Comparison of ENCODE assay signal across 8 cellular contexts in the genomic region with DNA sequence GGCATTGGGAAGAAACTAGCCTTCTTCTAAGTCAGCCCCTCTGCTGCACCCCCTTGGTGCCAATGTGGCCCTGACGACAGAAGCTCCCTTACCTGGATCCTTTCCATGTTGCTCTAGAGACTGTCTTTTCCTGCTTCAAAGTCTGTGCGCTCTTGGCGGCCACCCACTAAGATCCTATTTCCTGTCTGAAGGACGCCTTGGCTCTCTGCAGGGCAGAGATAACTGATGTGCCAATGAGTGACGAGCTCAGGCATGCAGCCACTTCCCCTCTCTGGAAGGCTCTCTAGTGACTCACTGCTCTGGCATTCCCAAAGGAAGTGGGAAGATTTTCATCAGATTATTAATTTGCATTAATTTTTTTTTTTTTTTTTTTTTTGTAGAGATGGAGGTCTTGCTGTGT.
A peak's percentile ranks its signal among the peaks of the same experiment; 100 is the strongest.
DNase-seq lines count a peak whose midpoint lies in the region; ATAC-seq lines count a peak whose summit lies in the region.

No MANE protein-coding gene starts in this region.

- H3K27me3 Mint-ChIP-seq in activated naive CD8-positive, alpha-beta T cell treated with anti-CD3 and anti-CD28 coated beads for 36 hours: peaks cover 46% of the 10 kb centered on the region

- peaks cover 15% of the 10 kb centered on the region for H3K4me1 ChIP-seq in ectodermal cell (ENCODE audit: control insufficient read depth, insufficient read depth, low read length)

- peaks cover 22% of the 10 kb centered on the region for H3K27me3 ChIP-seq in ectodermal cell (ENCODE audit: control insufficient read depth, insufficient read depth, low read length, poor library complexity, severe bottlenecking)

- WGBS in ectodermal cell, 2 experiments: 15 to 20% methylated on average over 5 of the region's 5 CpGs

- H3K36me3 Mint-ChIP-seq in activated naive CD8-positive, alpha-beta T cell treated with anti-CD3 and anti-CD28 coated beads for 36 hours: no peaks in the 10 kb centered on the region

- H3K9me3 ChIP-seq in ectodermal cell (ENCODE audit: control insufficient read depth, low read length): no peaks in the 10 kb centered on the region

- no peaks in the 10 kb centered on the region for H3K36me3 ChIP-seq in ectodermal cell (ENCODE audit: control insufficient read depth, insufficient read depth, low read length)

- H3K4me3 ChIP-seq in ectodermal cell (ENCODE audit: insufficient read depth, low read depth, low read length): no peak overlapping the region

- no peak overlapping the region for H3K27ac Mint-ChIP-seq in activated naive CD8-positive, alpha-beta T cell treated with anti-CD3 and anti-CD28 coated beads for 36 hours

- H3K4me3 Mint-ChIP-seq in activated naive CD8-positive, alpha-beta T cell treated with anti-CD3 and anti-CD28 coated beads for 36 hours: no peak overlapping the region

- no peaks in the 10 kb centered on the region for H3K4me1 Mint-ChIP-seq in activated naive CD8-positive, alpha-beta T cell treated with anti-CD3 and anti-CD28 coated beads for 36 hours

- H3K27ac ChIP-seq in ectodermal cell (ENCODE audit: insufficient read depth, low read depth, low read length, poor library complexity, severe bottlenecking): peak overlapping the region; percentile 19

- ATAC-seq in HG03039 (IDR thresholded peaks at IDR 0.05; ENCODE audit: unreplicated experiment) (no peak), HG02759 (IDR thresholded peaks at IDR 0.05; ENCODE audit: unreplicated experiment) (no peak)

- no peaks in the 10 kb centered on the region for H3K9me3 Mint-ChIP-seq in activated naive CD8-positive, alpha-beta T cell treated with anti-CD3 and anti-CD28 coated beads for 36 hours

- DNase-seq in AG20443 (ENCODE audit: low spot score) (peak; percentile 86), NCI-H446 (lab: John Stamatoyannopoulos, UW) (peak; percentile 90 to 96), lung microvascular endothelial cell (ENCODE audit: low read depth in 2 of 2) (peak; percentile 90 to 98), COLO668 (lab: John Stamatoyannopoulos, UW; ENCODE audit: unreplicated experiment) (no peak)
- no peak for DNase-seq in activated naive CD8-positive, alpha-beta T cell treated with anti-CD3 and anti-CD28 coated beads for 36 hours

Comparison
In these comparisons a context has a peak if more than half of its experiments do, and no peak if none do; other contexts are left out.
1. DNase-seq: peak in AG20443 (single experiment), NCI-H446 (2 of 2) and lung microvascular endothelial cell (2 of 2); none in COLO668 (single experiment) and activated naive CD8-positive, alpha-beta T cell treated with anti-CD3 and anti-CD28 coated beads for 36 hours (single experiment).